Comparison of ENCODE assay signal across 1 cellular context in genomic region chr3:71930056-71930991, GRCh38.
TF ChIP-seq lines count a peak whose summit lies in the region.

No MANE protein-coding gene starts in this region.

TF ChIP-seq in H1, 55 proteins besides CTCF, POLR2A, EP300 and RAD21 (continued from another document):
- no peak for TF ChIP-seq SIX5 (IDR thresholded peaks at IDR 0.05; ENCODE audit: low read depth, low read length)
- TF ChIP-seq TAF7 (optimal IDR thresholded peaks at IDR 0.05; ENCODE audit: borderline replicate concordance, low read depth, low read length): no peak
- no peak for TF ChIP-seq POLR2AphosphoS5 (IDR thresholded peaks at IDR 0.05; ENCODE audit: low read depth, low read length)
- TF ChIP-seq CEBPB (IDR thresholded peaks at IDR 0.05; ENCODE audit: low read depth, low read length): peak; percentile 31; the same call in 1 of the 2 replicates
- peak; percentile 44 for TF ChIP-seq ASH2L (IDR thresholded peaks at IDR 0.05; ENCODE audit: low read length)
- no peak for TF ChIP-seq SAP30 (IDR thresholded peaks at IDR 0.05; ENCODE audit: insufficient read depth, insufficient replicate concordance, low read length)
- no peak for TF ChIP-seq RFX5 (IDR thresholded peaks at IDR 0.05; ENCODE audit: borderline replicate concordance, low read depth, low read length)
- no peak for TF ChIP-seq BACH1 (IDR thresholded peaks at IDR 0.05; ENCODE audit: low read length)
- TF ChIP-seq, protein P1, sequence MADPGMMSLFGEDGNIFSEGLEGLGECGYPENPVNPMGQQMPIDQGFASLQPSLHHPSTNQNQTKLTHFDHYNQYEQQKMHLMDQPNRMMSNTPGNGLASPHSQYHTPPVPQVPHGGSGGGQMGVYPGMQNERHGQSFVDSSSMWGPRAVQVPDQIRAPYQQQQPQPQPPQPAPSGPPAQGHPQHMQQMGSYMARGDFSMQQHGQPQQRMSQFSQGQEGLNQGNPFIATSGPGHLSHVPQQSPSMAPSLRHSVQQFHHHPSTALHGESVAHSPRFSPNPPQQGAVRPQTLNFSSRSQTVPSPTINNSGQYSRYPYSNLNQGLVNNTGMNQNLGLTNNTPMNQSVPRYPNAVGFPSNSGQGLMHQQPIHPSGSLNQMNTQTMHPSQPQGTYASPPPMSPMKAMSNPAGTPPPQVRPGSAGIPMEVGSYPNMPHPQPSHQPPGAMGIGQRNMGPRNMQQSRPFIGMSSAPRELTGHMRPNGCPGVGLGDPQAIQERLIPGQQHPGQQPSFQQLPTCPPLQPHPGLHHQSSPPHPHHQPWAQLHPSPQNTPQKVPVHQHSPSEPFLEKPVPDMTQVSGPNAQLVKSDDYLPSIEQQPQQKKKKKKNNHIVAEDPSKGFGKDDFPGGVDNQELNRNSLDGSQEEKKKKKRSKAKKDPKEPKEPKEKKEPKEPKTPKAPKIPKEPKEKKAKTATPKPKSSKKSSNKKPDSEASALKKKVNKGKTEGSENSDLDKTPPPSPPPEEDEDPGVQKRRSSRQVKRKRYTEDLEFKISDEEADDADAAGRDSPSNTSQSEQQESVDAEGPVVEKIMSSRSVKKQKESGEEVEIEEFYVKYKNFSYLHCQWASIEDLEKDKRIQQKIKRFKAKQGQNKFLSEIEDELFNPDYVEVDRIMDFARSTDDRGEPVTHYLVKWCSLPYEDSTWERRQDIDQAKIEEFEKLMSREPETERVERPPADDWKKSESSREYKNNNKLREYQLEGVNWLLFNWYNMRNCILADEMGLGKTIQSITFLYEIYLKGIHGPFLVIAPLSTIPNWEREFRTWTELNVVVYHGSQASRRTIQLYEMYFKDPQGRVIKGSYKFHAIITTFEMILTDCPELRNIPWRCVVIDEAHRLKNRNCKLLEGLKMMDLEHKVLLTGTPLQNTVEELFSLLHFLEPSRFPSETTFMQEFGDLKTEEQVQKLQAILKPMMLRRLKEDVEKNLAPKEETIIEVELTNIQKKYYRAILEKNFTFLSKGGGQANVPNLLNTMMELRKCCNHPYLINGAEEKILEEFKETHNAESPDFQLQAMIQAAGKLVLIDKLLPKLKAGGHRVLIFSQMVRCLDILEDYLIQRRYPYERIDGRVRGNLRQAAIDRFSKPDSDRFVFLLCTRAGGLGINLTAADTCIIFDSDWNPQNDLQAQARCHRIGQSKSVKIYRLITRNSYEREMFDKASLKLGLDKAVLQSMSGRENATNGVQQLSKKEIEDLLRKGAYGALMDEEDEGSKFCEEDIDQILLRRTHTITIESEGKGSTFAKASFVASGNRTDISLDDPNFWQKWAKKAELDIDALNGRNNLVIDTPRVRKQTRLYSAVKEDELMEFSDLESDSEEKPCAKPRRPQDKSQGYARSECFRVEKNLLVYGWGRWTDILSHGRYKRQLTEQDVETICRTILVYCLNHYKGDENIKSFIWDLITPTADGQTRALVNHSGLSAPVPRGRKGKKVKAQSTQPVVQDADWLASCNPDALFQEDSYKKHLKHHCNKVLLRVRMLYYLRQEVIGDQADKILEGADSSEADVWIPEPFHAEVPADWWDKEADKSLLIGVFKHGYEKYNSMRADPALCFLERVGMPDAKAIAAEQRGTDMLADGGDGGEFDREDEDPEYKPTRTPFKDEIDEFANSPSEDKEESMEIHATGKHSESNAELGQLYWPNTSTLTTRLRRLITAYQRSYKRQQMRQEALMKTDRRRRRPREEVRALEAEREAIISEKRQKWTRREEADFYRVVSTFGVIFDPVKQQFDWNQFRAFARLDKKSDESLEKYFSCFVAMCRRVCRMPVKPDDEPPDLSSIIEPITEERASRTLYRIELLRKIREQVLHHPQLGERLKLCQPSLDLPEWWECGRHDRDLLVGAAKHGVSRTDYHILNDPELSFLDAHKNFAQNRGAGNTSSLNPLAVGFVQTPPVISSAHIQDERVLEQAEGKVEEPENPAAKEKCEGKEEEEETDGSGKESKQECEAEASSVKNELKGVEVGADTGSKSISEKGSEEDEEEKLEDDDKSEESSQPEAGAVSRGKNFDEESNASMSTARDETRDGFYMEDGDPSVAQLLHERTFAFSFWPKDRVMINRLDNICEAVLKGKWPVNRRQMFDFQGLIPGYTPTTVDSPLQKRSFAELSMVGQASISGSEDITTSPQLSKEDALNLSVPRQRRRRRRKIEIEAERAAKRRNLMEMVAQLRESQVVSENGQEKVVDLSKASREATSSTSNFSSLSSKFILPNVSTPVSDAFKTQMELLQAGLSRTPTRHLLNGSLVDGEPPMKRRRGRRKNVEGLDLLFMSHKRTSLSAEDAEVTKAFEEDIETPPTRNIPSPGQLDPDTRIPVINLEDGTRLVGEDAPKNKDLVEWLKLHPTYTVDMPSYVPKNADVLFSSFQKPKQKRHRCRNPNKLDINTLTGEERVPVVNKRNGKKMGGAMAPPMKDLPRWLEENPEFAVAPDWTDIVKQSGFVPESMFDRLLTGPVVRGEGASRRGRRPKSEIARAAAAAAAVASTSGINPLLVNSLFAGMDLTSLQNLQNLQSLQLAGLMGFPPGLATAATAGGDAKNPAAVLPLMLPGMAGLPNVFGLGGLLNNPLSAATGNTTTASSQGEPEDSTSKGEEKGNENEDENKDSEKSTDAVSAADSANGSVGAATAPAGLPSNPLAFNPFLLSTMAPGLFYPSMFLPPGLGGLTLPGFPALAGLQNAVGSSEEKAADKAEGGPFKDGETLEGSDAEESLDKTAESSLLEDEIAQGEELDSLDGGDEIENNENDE (IDR thresholded peaks at IDR 0.05; ENCODE audit: insufficient replicate concordance, low read length): no peak
- TF ChIP-seq ZNF274 (IDR thresholded peaks at IDR 0.05; ENCODE audit: borderline replicate concordance, extremely low read depth, low read length): no peak
- TF ChIP-seq RBBP5 (IDR thresholded peaks at IDR 0.05; ENCODE audit: borderline replicate concordance, low read depth, low read length): no peak
- TF ChIP-seq SIN3A (conservative IDR thresholded peaks at IDR 0.05 in 1 of 2, IDR thresholded peaks at IDR 0.05 in 1 of 2; ENCODE audit: low read depth in 1 of 2, low read length in 2 of 2): 0 out of 4 replicates have a peak, but pooled peaks of 1 of the 2 experiments have one; percentile 30
TF ChIP-seq in H1: peak in this region for 8.
